In genomic region chr4:55345980-55346850, GRCh38 we compare ENCODE assay signal across 1 cellular context.
TF ChIP-seq lines count a peak whose summit lies in the region.

TSS of gene SRD5A3 (plus strand) at chr4:55346242. CDS start at chr4:55346337, 95 bp downstream.

TF ChIP-seq in HepG2, 621 proteins besides CTCF, POLR2A, EP300 and RAD21 (continued from another document and continues in another):
- TF ChIP-seq ZBTB37 (CRISPR knock-in tag; IDR thresholded peaks at IDR 0.05) (no peak), ETS1 (CRISPR knock-in tag; IDR thresholded peaks at IDR 0.05) (no peak), ZNF17 (CRISPR knock-in tag; IDR thresholded peaks at IDR 0.05) (no peak), ZNF549 (CRISPR knock-in tag; IDR thresholded peaks at IDR 0.05) (no peak), HNF4A (CRISPR knock-in tag; IDR thresholded peaks at IDR 0.05) (no peak), MTA1 (CRISPR knock-in tag; IDR thresholded peaks at IDR 0.05; ENCODE audit: borderline replicate concordance) (peak; percentile 61; the same call in 1 of the 2 replicates), MXD3 (CRISPR knock-in tag; IDR thresholded peaks at IDR 0.05) (peak; percentile 73; the same call in 1 of the 2 replicates), SPEN (CRISPR knock-in tag; IDR thresholded peaks at IDR 0.05; ENCODE audit: low read depth) (peak; percentile 75), ZNF562 (CRISPR knock-in tag; IDR thresholded peaks at IDR 0.05; ENCODE audit: borderline replicate concordance) (no peak), FOSL1 (CRISPR knock-in tag; IDR thresholded peaks at IDR 0.05; ENCODE audit: borderline replicate concordance) (no peak), ZNF879 (CRISPR knock-in tag; IDR thresholded peaks at IDR 0.05) (peak; percentile 69; the same call in 1 of the 2 replicates), ZBTB21 (CRISPR knock-in tag; IDR thresholded peaks at IDR 0.05) (no peak), ZBTB39 (CRISPR knock-in tag; IDR thresholded peaks at IDR 0.05) (peak; percentile 83), TMF1 (CRISPR knock-in tag; IDR thresholded peaks at IDR 0.05; ENCODE audit: low read depth) (peak; percentile 85; the same call in 1 of the 2 replicates), KLF11 (CRISPR knock-in tag; IDR thresholded peaks at IDR 0.05) (no peak), POLR2AphosphoS5 (IDR thresholded peaks at IDR 0.05; ENCODE audit: low read depth, low read length) (peak; percentile 45), ZMYM3 (CRISPR knock-in tag; IDR thresholded peaks at IDR 0.05) (0 out of 2 replicates have a peak, but pooled peaks have one; percentile 8), ZNF839 (CRISPR knock-in tag; IDR thresholded peaks at IDR 0.05; ENCODE audit: borderline replicate concordance) (no peak), ZNF557 (CRISPR knock-in tag; IDR thresholded peaks at IDR 0.05) (no peak), ZNF331 (CRISPR knock-in tag; IDR thresholded peaks at IDR 0.05) (peak; percentile 56; the same call in 1 of the 2 replicates), ZBTB42 (CRISPR knock-in tag; IDR thresholded peaks at IDR 0.05) (0 out of 2 replicates have a peak, but pooled peaks have one; percentile 50), ZBTB7A (CRISPR knock-in tag; IDR thresholded peaks at IDR 0.05) (peak; percentile 55; the same call in 1 of the 2 replicates), ZNF335 (CRISPR knock-in tag; IDR thresholded peaks at IDR 0.05) (no peak), REXO4 (CRISPR knock-in tag; IDR thresholded peaks at IDR 0.05; ENCODE audit: borderline replicate concordance) (no peak), ZNF232 (CRISPR knock-in tag; IDR thresholded peaks at IDR 0.05; ENCODE audit: borderline replicate concordance) (peak; percentile 52; the same call in 1 of the 2 replicates), ZMAT3 (CRISPR knock-in tag; conservative IDR thresholded peaks at IDR 0.05) (peak; percentile 84), ZSCAN25 (CRISPR knock-in tag; IDR thresholded peaks at IDR 0.05) (peak; percentile 58), ZFP82 (CRISPR knock-in tag; IDR thresholded peaks at IDR 0.05; ENCODE audit: borderline replicate concordance) (no peak; the same call in 1 of the 2 replicates), NR0B2 (CRISPR knock-in tag; IDR thresholded peaks at IDR 0.05) (peak; percentile 71; the same call in 1 of the 2 replicates), TFE3 (CRISPR knock-in tag; IDR thresholded peaks at IDR 0.05) (peak; percentile 13; the same call in 1 of the 2 replicates), KLF6 (CRISPR knock-in tag; IDR thresholded peaks at IDR 0.05) (peak; percentile 69; the same call in 1 of the 2 replicates), FOXJ3 (CRISPR knock-in tag; IDR thresholded peaks at IDR 0.05; ENCODE audit: borderline replicate concordance) (no peak), YEATS2 (CRISPR knock-in tag; IDR thresholded peaks at IDR 0.05; ENCODE audit: borderline replicate concordance) (no peak), ATF2 (CRISPR knock-in tag; IDR thresholded peaks at IDR 0.05) (no peak; the same call in 1 of the 2 replicates), HIC2 (CRISPR knock-in tag; IDR thresholded peaks at IDR 0.05; ENCODE audit: low read depth) (no peak; the same call in 1 of the 2 replicates), NR2F6 (IDR thresholded peaks at IDR 0.05) (no peak), NR2F6 (CRISPR knock-in tag; IDR thresholded peaks at IDR 0.05) (no peak), RORA (CRISPR knock-in tag; IDR thresholded peaks at IDR 0.05) (no peak), ZNF33B (CRISPR knock-in tag; IDR thresholded peaks at IDR 0.05) (no peak; the same call in 1 of the 2 replicates), ZNF484 (CRISPR knock-in tag; IDR thresholded peaks at IDR 0.05; ENCODE audit: borderline replicate concordance, low read depth) (no peak), POGZ (CRISPR knock-in tag; IDR thresholded peaks at IDR 0.05) (peak; percentile 42), MLX (CRISPR knock-in tag; IDR thresholded peaks at IDR 0.05) (no peak), ZNF20 (CRISPR knock-in tag; IDR thresholded peaks at IDR 0.05) (no peak), HOXA3 (CRISPR knock-in tag; IDR thresholded peaks at IDR 0.05) (peak; percentile 77), FOXA1 (IDR thresholded peaks at IDR 0.05) (no peak), FOXA1 (CRISPR knock-in tag; IDR thresholded peaks at IDR 0.05) (0 out of 2 replicates have a peak, but pooled peaks have one; percentile 4), ZBTB10 (CRISPR knock-in tag; IDR thresholded peaks at IDR 0.05; ENCODE audit: borderline replicate concordance) (peak; percentile 98), ELF3 (CRISPR knock-in tag; IDR thresholded peaks at IDR 0.05) (no peak), SAP130 (CRISPR knock-in tag; IDR thresholded peaks at IDR 0.05; ENCODE audit: low read depth) (peak; percentile 71), GPBP1L1 (CRISPR knock-in tag; IDR thresholded peaks at IDR 0.05) (no peak), ZGPAT (CRISPR knock-in tag; IDR thresholded peaks at IDR 0.05) (peak; percentile 71; the same call in 1 of the 2 replicates), ZNF326 (CRISPR knock-in tag; IDR thresholded peaks at IDR 0.05; ENCODE audit: borderline replicate concordance) (no peak)
